12 cellular contexts compared by ENCODE assay signal in genomic region chr5:157528036-157528632, GRCh38. TPM values are rescaled to one million over a fixed set of nuclear protein-coding genes. Genes with fewer than 3 reads are reported as not detected.
DNase-seq lines count a peak whose midpoint lies in the region; TF ChIP-seq lines count a peak whose summit lies in the region.
"Had no signal": no experiment of that assay in that cellular context is flagged by ENCODE, and none has a peak within 500 bp of the region (broad histone marks: within the 10 kb centered on the region; RNA-seq: fewer than 3 reads in every experiment).

No MANE protein-coding gene starts in this region.

- intact Hi-C loops in activated T-helper 1 cell treated with anti-CD3 and anti-CD28 coated beads, Interleukin-12 subunit alpha, Interleukin-12 subunit beta, Interleukin-2, Interleukin-4 antibody, amounts not matched to agents 30 ng/mL and 10 ng/mL and 1 ng/mL, durations not matched to agents 14 hours and 24 hours and 36 hours (cut with micrococcal nuclease), result loop anchor here (1.0 kb wide), 1 partner anchor 8 kb away; no protein-coding TSS in a partner anchor
- intact Hi-C loops in left ventricle myocardium inferior (cut with micrococcal nuclease), result no loop called here

- H3K9me3 Mint-ChIP-seq in activated T-helper 1 cell treated with anti-CD3 and anti-CD28 coated beads, Interleukin-12 subunit alpha, Interleukin-12 subunit beta, Interleukin-2, Interleukin-4 antibody, amounts not matched to agents 30 ng/mL and 10 ng/mL and 1 ng/mL, durations not matched to agents 14 hours and 24 hours and 36 hours, result no peaks in the 10 kb centered on the region
- H3K9me3 Mint-ChIP-seq: CD8-positive, alpha-beta memory T cell; neural crest cell had no signal

- peaks cover 76% of the 10 kb centered on the region for H3K36me3 Mint-ChIP-seq in activated T-helper 1 cell treated with anti-CD3 and anti-CD28 coated beads, Interleukin-12 subunit alpha, Interleukin-12 subunit beta, Interleukin-2, Interleukin-4 antibody, amounts not matched to agents 30 ng/mL and 10 ng/mL and 1 ng/mL, durations not matched to agents 14 hours and 24 hours and 36 hours (ENCODE audit: low read depth)

- H3K9me3 ChIP-seq in left ventricle myocardium inferior (replicated peaks), result no peaks in the 10 kb centered on the region

- no peaks in the 10 kb centered on the region for H3K36me3 ChIP-seq in H7 (replicated peaks; ENCODE audit: control insufficient read depth, insufficient read depth, low read length)
- no peaks in the 10 kb centered on the region for H3K36me3 ChIP-seq in left ventricle myocardium inferior

- no peaks in the 10 kb centered on the region for H3K27me3 Mint-ChIP-seq in activated T-helper 1 cell treated with anti-CD3 and anti-CD28 coated beads, Interleukin-12 subunit alpha, Interleukin-12 subunit beta, Interleukin-2, Interleukin-4 antibody, amounts not matched to agents 30 ng/mL and 10 ng/mL and 1 ng/mL, durations not matched to agents 14 hours and 24 hours and 36 hours (ENCODE audit: insufficient read depth)

- DNase-seq in H7, result peak; percentile 43
- no peak for DNase-seq in activated T-helper 1 cell treated with anti-CD3 and anti-CD28 coated beads, Interleukin-12 subunit alpha, Interleukin-12 subunit beta, Interleukin-2, Interleukin-4 antibody, amounts not matched to agents 30 ng/mL and 10 ng/mL and 1 ng/mL, durations not matched to agents 14 hours and 24 hours and 36 hours (ENCODE audit: low spot score)
- peak; percentile 20 for DNase-seq in left ventricle myocardium inferior
- peak; percentile 25 for DNase-seq in renal cortical epithelial cell (ENCODE audit: low read depth)
- DNase-seq in NCI-H187 treated with DMSO at 0.1 percent for 48 hours (lab: John Stamatoyannopoulos, UW), result no peak
- DNase-seq in effector CD8-positive, alpha-beta T cell (lab: John Stamatoyannopoulos, UW), result no peak
- no peak for DNase-seq in NCI-H128 (lab: John Stamatoyannopoulos, UW; ENCODE audit: unreplicated experiment)
- DNase-seq in AG08395 (ENCODE audit: low spot score), result no peak
- DNase-seq: CD8-positive, alpha-beta memory T cell; effector CD4-positive, alpha-beta T cell; NCI-H1417 had no signal

- peaks cover 38% of the 10 kb centered on the region for H3K4me1 ChIP-seq in left ventricle myocardium inferior

- H3K4me3 Mint-ChIP-seq in activated T-helper 1 cell treated with anti-CD3 and anti-CD28 coated beads, Interleukin-12 subunit alpha, Interleukin-12 subunit beta, Interleukin-2, Interleukin-4 antibody, amounts not matched to agents 30 ng/mL and 10 ng/mL and 1 ng/mL, durations not matched to agents 14 hours and 24 hours and 36 hours, result no peak overlapping the region
- H3K4me3 Mint-ChIP-seq: CD8-positive, alpha-beta memory T cell; neural crest cell had no signal

- H3K27ac ChIP-seq in left ventricle myocardium inferior (replicated peaks), result peak overlapping the region; percentile 34

- H3K27me3 ChIP-seq in H7 (ENCODE audit: control insufficient read depth, insufficient read depth, low read length), result no peaks in the 10 kb centered on the region
- H3K27me3 ChIP-seq in left ventricle myocardium inferior (ENCODE audit: low read depth), result no peaks in the 10 kb centered on the region

- H3K4me1 Mint-ChIP-seq in activated T-helper 1 cell treated with anti-CD3 and anti-CD28 coated beads, Interleukin-12 subunit alpha, Interleukin-12 subunit beta, Interleukin-2, Interleukin-4 antibody, amounts not matched to agents 30 ng/mL and 10 ng/mL and 1 ng/mL, durations not matched to agents 14 hours and 24 hours and 36 hours (ENCODE audit: low read depth), result peaks cover 88% of the 10 kb centered on the region

- H3K27ac Mint-ChIP-seq in activated T-helper 1 cell treated with anti-CD3 and anti-CD28 coated beads, Interleukin-12 subunit alpha, Interleukin-12 subunit beta, Interleukin-2, Interleukin-4 antibody, amounts not matched to agents 30 ng/mL and 10 ng/mL and 1 ng/mL, durations not matched to agents 14 hours and 24 hours and 36 hours, result peak overlapping the region; percentile 58

- no peak for TF ChIP-seq CTCF in left ventricle myocardium inferior (IDR thresholded peaks at IDR 0.05; ENCODE audit: borderline replicate concordance)

- H3K4me3 ChIP-seq in H7 (ENCODE audit: insufficient read depth, low read depth, low read length), result no peak overlapping the region
- no peak overlapping the region for H3K4me3 ChIP-seq in left ventricle myocardium inferior

RNA-seq across cellular contexts. Expression of gene ADAM19, which starts 47.4 kb away (rescaled TPM):
- 37.7 and 53.1 TPM in 2 replicates for total RNA-seq in H7 (2014; rRNA removed; shearing (Covaris generic))
- 341 and 348 TPM in 2 replicates for total RNA-seq in activated T-helper 1 cell treated with anti-CD3 and anti-CD28 coated beads, Interleukin-12 subunit alpha, Interleukin-12 subunit beta, Interleukin-2, Interleukin-4 antibody, amounts not matched to agents 30 ng/mL and 10 ng/mL and 1 ng/mL, durations not matched to agents 14 hours and 24 hours and 36 hours
- total RNA-seq in left ventricle myocardium inferior (17.7 TPM), renal cortical epithelial cell (6.2 and 9.4 TPM in 2 replicates)

Comparison
In these comparisons a context has a peak if more than half of its experiments do, and no peak if none do; other contexts are left out.
1. DNase-seq: peak in H7 (single experiment), left ventricle myocardium inferior (single experiment) and renal cortical epithelial cell (single experiment); none in activated T-helper 1 cell treated with anti-CD3 and anti-CD28 coated beads, Interleukin-12 subunit alpha, Interleukin-12 subunit beta, Interleukin-2, Interleukin-4 antibody, amounts not matched to agents 30 ng/mL and 10 ng/mL and 1 ng/mL, durations not matched to agents 14 hours and 24 hours and 36 hours (single experiment), NCI-H187 treated with DMSO at 0.1 percent for 48 hours (single experiment), effector CD8-positive, alpha-beta T cell (single experiment), NCI-H128 (single experiment) and AG08395 (single experiment).